ENCODE assay signal across 1 cellular context in genomic region chr19:48646192-48646911, GRCh38.
TF ChIP-seq lines count a peak whose summit lies in the region.

No MANE protein-coding gene starts in this region.

TF ChIP-seq in HepG2, 621 proteins besides CTCF, POLR2A, EP300 and RAD21 (continued from another document and continues in another):
- TF ChIP-seq DMTF1 (CRISPR knock-in tag; IDR thresholded peaks at IDR 0.05) (no peak), ZNF251 (CRISPR knock-in tag; IDR thresholded peaks at IDR 0.05) (no peak), ZBTB8A (CRISPR knock-in tag; IDR thresholded peaks at IDR 0.05; ENCODE audit: borderline replicate concordance, low read depth) (no peak), TMF1 (CRISPR knock-in tag; IDR thresholded peaks at IDR 0.05; ENCODE audit: low read depth) (no peak), NAIF1 (CRISPR knock-in tag; IDR thresholded peaks at IDR 0.05; ENCODE audit: borderline replicate concordance) (no peak), ZKSCAN5 (CRISPR knock-in tag; IDR thresholded peaks at IDR 0.05) (0 out of 2 replicates have a peak, but pooled peaks have one; percentile 36), ELF3 (CRISPR knock-in tag; IDR thresholded peaks at IDR 0.05) (peak; percentile 14; the same call in 1 of the 2 replicates), KDM1A (CRISPR knock-in tag; IDR thresholded peaks at IDR 0.05) (no peak), MEIS2 (CRISPR knock-in tag; IDR thresholded peaks at IDR 0.05) (0 out of 2 replicates have a peak, but pooled peaks have one; percentile 25), MXI1 (IDR thresholded peaks at IDR 0.05; ENCODE audit: borderline replicate concordance, low read depth, low read length) (no peak), CSRNP1 (CRISPR knock-in tag; IDR thresholded peaks at IDR 0.05) (no peak), RXRA (CRISPR knock-in tag; IDR thresholded peaks at IDR 0.05) (no peak), ZNF556 (CRISPR knock-in tag; IDR thresholded peaks at IDR 0.05; ENCODE audit: borderline replicate concordance) (no peak), GZF1 (CRISPR knock-in tag; IDR thresholded peaks at IDR 0.05) (no peak), FOXA1 (IDR thresholded peaks at IDR 0.05) (no peak), FOXA1 (CRISPR knock-in tag; IDR thresholded peaks at IDR 0.05) (no peak), AKNA (CRISPR knock-in tag; IDR thresholded peaks at IDR 0.05; ENCODE audit: borderline replicate concordance) (no peak), ZNF564 (CRISPR knock-in tag; IDR thresholded peaks at IDR 0.05) (no peak), PHB2 (IDR thresholded peaks at IDR 0.05; ENCODE audit: partially characterized antibody) (no peak), MTF2 (CRISPR knock-in tag; IDR thresholded peaks at IDR 0.05; ENCODE audit: borderline replicate concordance) (no peak), SPEN (CRISPR knock-in tag; IDR thresholded peaks at IDR 0.05; ENCODE audit: low read depth) (peak; percentile 70), RCOR2 (CRISPR knock-in tag; IDR thresholded peaks at IDR 0.05) (0 out of 2 replicates have a peak, but pooled peaks have one; percentile 32), MYNN (CRISPR knock-in tag; IDR thresholded peaks at IDR 0.05; ENCODE audit: low read depth) (no peak), KDM5B (CRISPR knock-in tag; IDR thresholded peaks at IDR 0.05; ENCODE audit: borderline replicate concordance) (peak; percentile 55; the same call in 1 of the 2 replicates), ZNF20 (CRISPR knock-in tag; IDR thresholded peaks at IDR 0.05) (no peak), ZNF503 (CRISPR knock-in tag; IDR thresholded peaks at IDR 0.05) (no peak), NR2F1 (CRISPR knock-in tag; IDR thresholded peaks at IDR 0.05) (no peak), HINFP (CRISPR knock-in tag; IDR thresholded peaks at IDR 0.05; ENCODE audit: low read depth) (no peak), ESRRA (CRISPR knock-in tag; IDR thresholded peaks at IDR 0.05; ENCODE audit: low read depth) (peak; percentile 37; the same call in 1 of the 2 replicates), POLR2AphosphoS5 (IDR thresholded peaks at IDR 0.05; ENCODE audit: low read depth, low read length) (no peak), ZNF431 (CRISPR knock-in tag; IDR thresholded peaks at IDR 0.05; ENCODE audit: borderline replicate concordance, low read depth) (no peak), ARNT (IDR thresholded peaks at IDR 0.05) (no peak), ZSCAN5A (CRISPR knock-in tag; IDR thresholded peaks at IDR 0.05; ENCODE audit: borderline replicate concordance) (no peak), DNMT3B (CRISPR knock-in tag; conservative IDR thresholded peaks at IDR 0.05) (no peak), THAP8 (CRISPR knock-in tag; IDR thresholded peaks at IDR 0.05; ENCODE audit: borderline replicate concordance) (no peak), ZNF605 (CRISPR knock-in tag; IDR thresholded peaks at IDR 0.05) (no peak), ZFAT (CRISPR knock-in tag; conservative IDR thresholded peaks at IDR 0.05) (no peak), ZNF570 (CRISPR knock-in tag; IDR thresholded peaks at IDR 0.05; ENCODE audit: borderline replicate concordance) (no peak), XBP1 (CRISPR knock-in tag; IDR thresholded peaks at IDR 0.05) (no peak), PCBP1 (IDR thresholded peaks at IDR 0.05; ENCODE audit: borderline replicate concordance, low read depth, low read length) (0 out of 2 replicates have a peak, but pooled peaks have one; percentile 37), SOX13 (IDR thresholded peaks at IDR 0.05) (no peak), SOX13 (CRISPR knock-in tag; conservative IDR thresholded peaks at IDR 0.05 in 1 of 2, IDR thresholded peaks at IDR 0.05 in 1 of 2) (peak in 1 of 2 experiments; percentile 8; a peak in 1 of 4 replicates), ZNF180 (CRISPR knock-in tag; IDR thresholded peaks at IDR 0.05; ENCODE audit: borderline replicate concordance, low read depth) (no peak), ZBTB39 (CRISPR knock-in tag; IDR thresholded peaks at IDR 0.05) (no peak), KLF16 (CRISPR knock-in tag; IDR thresholded peaks at IDR 0.05) (peak in 1 of 2 experiments; percentile 58; a peak in 1 of 4 replicates), FOXP4 (CRISPR knock-in tag; IDR thresholded peaks at IDR 0.05) (no peak), PHF21A (CRISPR knock-in tag; IDR thresholded peaks at IDR 0.05) (no peak), ZNF883 (CRISPR knock-in tag; IDR thresholded peaks at IDR 0.05; ENCODE audit: not compliant biosample characterization) (no peak), CBFB (CRISPR knock-in tag; IDR thresholded peaks at IDR 0.05) (no peak), RFXANK (CRISPR knock-in tag; IDR thresholded peaks at IDR 0.05) (no peak), ZNF7 (CRISPR knock-in tag; IDR thresholded peaks at IDR 0.05) (no peak)
